Comparison of ENCODE assay signal across 31 cellular contexts in genomic region chr12:109345428-109345827, GRCh38. TPM values are rescaled to one million over a fixed set of nuclear protein-coding genes. Genes with fewer than 3 reads are reported as not detected.
DNase-seq lines count a peak whose midpoint lies in the region; TF ChIP-seq lines count a peak whose summit lies in the region.
"Had no signal": no experiment of that assay in that cellular context is flagged by ENCODE, and none has a peak within 500 bp of the region (broad histone marks: within the 10 kb centered on the region; RNA-seq: fewer than 3 reads in every experiment).

No MANE protein-coding gene starts in this region.

- no peaks in the 10 kb centered on the region for H3K4me1 ChIP-seq in HEK293 (ENCODE audit: control insufficient read depth, insufficient read depth, low read length)
- H3K4me1 ChIP-seq in colonic mucosa, result no peaks in the 10 kb centered on the region
- H3K4me1 ChIP-seq: A549; BE2C; BLaER1; BLaER1 treated with 17β-estradiol and CSF1 and Interleukin-3, amounts not matched to agents 10 nM and 100 nM; Caco-2 had no signal

- CTCF ChIA-PET in HEK293 (lab: Yijun Ruan, JAX), result no interaction called here

- H3K27ac ChIP-seq in HEK293 (ENCODE audit: extremely low read depth, low read depth, low read length) (no peak overlapping the region), colonic mucosa (no peak overlapping the region)
- H3K27ac ChIP-seq: 22Rv1; A549; BLaER1; BLaER1 treated with 17β-estradiol and CSF1 and Interleukin-3, amounts not matched to agents 10 nM and 100 nM; C4-2B had no signal

- intact Hi-C loops in colonic mucosa (cut with DNase I), result no loop called here

- H3K9me3 ChIP-seq in HEK293 (ENCODE audit: control insufficient read depth, insufficient read depth, low read depth, low read length) (no peaks in the 10 kb centered on the region), colonic mucosa (no peaks in the 10 kb centered on the region)
- H3K9me3 ChIP-seq: A549; BE2C; BLaER1; BLaER1 treated with 17β-estradiol and CSF1 and Interleukin-3, amounts not matched to agents 10 nM and 100 nM; Caco-2 had no signal

- H3K4me3 ChIP-seq in HEK293 (ENCODE audit: low read depth, low read length), result no peak overlapping the region
- no peak overlapping the region for H3K4me3 ChIP-seq in colonic mucosa
- H3K4me3 ChIP-seq: A549; BLaER1; BLaER1 treated with 17β-estradiol and CSF1 and Interleukin-3, amounts not matched to agents 10 nM and 100 nM had no signal

- TF ChIP-seq CTCF in HEK293 (tag by site-specific recombination; IDR thresholded peaks at IDR 0.05) (no peak), colonic mucosa (IDR thresholded peaks at IDR 0.05) (no peak)

- no peaks in the 10 kb centered on the region for H3K36me3 ChIP-seq in HEK293 (ENCODE audit: control insufficient read depth in 2 of 2, insufficient read depth in 1 of 2, low read length in 2 of 2)
- H3K36me3 ChIP-seq in colonic mucosa, result no peaks in the 10 kb centered on the region
- H3K36me3 ChIP-seq: BE2C; BLaER1; BLaER1 treated with 17β-estradiol and CSF1 and Interleukin-3, amounts not matched to agents 10 nM and 100 nM had no signal

- H3K27me3 ChIP-seq in colonic mucosa, result no peaks in the 10 kb centered on the region
- H3K27me3 ChIP-seq: BLaER1; BLaER1 treated with 17β-estradiol and CSF1 and Interleukin-3, amounts not matched to agents 10 nM and 100 nM had no signal

- POLR2A ChIA-PET in HEK293 (lab: Yijun Ruan, JAX), result no interaction called here

- no peak overlapping the region for H3K9ac ChIP-seq in colonic mucosa (ENCODE audit: low read depth in 2 of 2, low read length in 2 of 2)
- H3K9ac ChIP-seq: BLaER1; BLaER1 treated with 17β-estradiol and CSF1 and Interleukin-3, amounts not matched to agents 10 nM and 100 nM had no signal

- no peak for DNase-seq in colonic mucosa
- DNase-seq: 8988T; ACHN; AML-193; BE2C; C1 segment of cervical spinal cord; Caco-2; Calu3; CD4-positive, alpha-beta memory T cell; CD4-positive, alpha-beta T cell; CD4-positive, CD25-positive, alpha-beta regulatory T cell; CD8-positive, alpha-beta memory T cell; CD8-positive, alpha-beta T cell; COR-L47; DMS 273 treated with DMSO at 0.1 percent for 48 hours; DMS153; DMS53; DMS79; DMS79 treated with DMSO at 0.1 percent for 48 hours; DND-41; EL had no signal

TF ChIP-seq in HEK293, 187 proteins besides CTCF, POLR2A, EP300 and RAD21:
- TF ChIP-seq HIC1 (tag by site-specific recombination; IDR thresholded peaks at IDR 0.05) (no peak), GLI4 (tag by site-specific recombination; IDR thresholded peaks at IDR 0.05) (no peak), ZNF580 (tag by site-specific recombination; IDR thresholded peaks at IDR 0.05) (no peak), ZNF140 (tag by site-specific recombination; IDR thresholded peaks at IDR 0.05) (peak; percentile 93)

RNA-seq across cellular contexts. Expression of gene MYO1H, which starts 2.3 kb away (rescaled TPM):
- under 1 TPM in 1 of 2 donors, not detected in 1; 0.21 TPM for total RNA-seq in colonic mucosa
- total RNA-seq: A172; A673; B cell; Calu3; CD4-positive, alpha-beta memory T cell; CD4-positive, alpha-beta T cell; CD4-positive, CD25-positive, alpha-beta regulatory T cell; CD8-positive, alpha-beta memory T cell; CD8-positive, alpha-beta T cell; Daoy had no signal

RNA-seq across cellular contexts. Expression of gene FOXN4, which starts 36.3 kb away (rescaled TPM):
- total RNA-seq in colonic mucosa, result not detected
- total RNA-seq: A172; A673; B cell; Calu3; CD4-positive, alpha-beta memory T cell; CD4-positive, alpha-beta T cell; CD4-positive, CD25-positive, alpha-beta regulatory T cell; CD8-positive, alpha-beta memory T cell; CD8-positive, alpha-beta T cell had no signal
